2 cellular contexts compared by ENCODE assay signal in genomic region chr9:14733130-14733529, GRCh38.
TF ChIP-seq lines count a peak whose summit lies in the region.

No MANE protein-coding gene starts in this region.

TF ChIP-seq in HepG2, 621 proteins besides CTCF, POLR2A, EP300 and RAD21:
- TF ChIP-seq NFRKB (IDR thresholded peaks at IDR 0.05) (no peak), KLF9 (CRISPR knock-in tag; IDR thresholded peaks at IDR 0.05; ENCODE audit: low read depth) (no peak), ZC3H4 (CRISPR knock-in tag; IDR thresholded peaks at IDR 0.05; ENCODE audit: borderline replicate concordance) (no peak), U2AF2 (IDR thresholded peaks at IDR 0.05; ENCODE audit: low read depth, low read length) (no peak), MAFK (conservative IDR thresholded peaks at IDR 0.05 in 1 of 2, IDR thresholded peaks at IDR 0.05 in 1 of 2; ENCODE audit: low read length in 2 of 2) (peak; percentile 93 to 95), TEAD3 (CRISPR knock-in tag; optimal IDR thresholded peaks at IDR 0.05; ENCODE audit: borderline replicate concordance) (no peak), CENPBD1 (CRISPR knock-in tag; IDR thresholded peaks at IDR 0.05; ENCODE audit: borderline replicate concordance, low read depth) (no peak), HDAC2 (CRISPR knock-in tag; IDR thresholded peaks at IDR 0.05) (no peak), AGO2 (optimal IDR thresholded peaks at IDR 0.05; ENCODE audit: low read depth, low read length) (peak; percentile 40), ZBTB7A (CRISPR knock-in tag; IDR thresholded peaks at IDR 0.05) (no peak), RCOR2 (CRISPR knock-in tag; IDR thresholded peaks at IDR 0.05) (no peak), TERF1 (CRISPR knock-in tag; IDR thresholded peaks at IDR 0.05) (no peak), MAFF (IDR thresholded peaks at IDR 0.05; ENCODE audit: low read depth, low read length) (peak; percentile 92)

TF ChIP-seq in K562, 482 proteins besides CTCF, POLR2A, EP300 and RAD21:
- TF ChIP-seq MAFK (IDR thresholded peaks at IDR 0.05; ENCODE audit: low read length) (peak; percentile 69), E2F4 (CRISPR knock-in tag; IDR thresholded peaks at IDR 0.05; ENCODE audit: low read depth) (no peak), MAFF (IDR thresholded peaks at IDR 0.05; ENCODE audit: low read length) (peak; percentile 82), POLR2H (tag; IDR thresholded peaks at IDR 0.05; ENCODE audit: low read depth) (no peak), ZNF316 (IDR thresholded peaks at IDR 0.05) (peak; percentile 81), MAFG (tag; conservative IDR thresholded peaks at IDR 0.05) (peak; percentile 66), C11orf30 (IDR thresholded peaks at IDR 0.05; ENCODE audit: low read depth) (peak; percentile 71)
TF ChIP-seq in K562: peak in this region for 5.
